18 cellular contexts compared by ENCODE assay signal in genomic region chr3:119872773-119873172, GRCh38.
DNase-seq lines count a peak whose midpoint lies in the region; ATAC-seq, FAIRE-seq and TF ChIP-seq lines count a peak whose summit lies in the region.
"Had no signal": no experiment of that assay in that cellular context is flagged by ENCODE, and none has a peak within 500 bp of the region (broad histone marks: within the 10 kb centered on the region; RNA-seq: fewer than 3 reads in every experiment).

No MANE protein-coding gene starts in this region.

- DNase-seq in HepG2 (ENCODE audit: low spot score), result no peak
- no peak for DNase-seq in right lobe of liver
- DNase-seq in GM12891 (ENCODE audit: insufficient read length, low spot score), result no peak
- DNase-seq in caudate nucleus (lab: John Stamatoyannopoulos, UW), result no peak
- DNase-seq in NCI-H146 (lab: John Stamatoyannopoulos, UW), result no peak
- DNase-seq in CD8-positive, alpha-beta memory T cell, result no peak
- no peak for DNase-seq in stimulated activated CD4-positive, alpha-beta T cell treated with anti-CD3 and anti-CD28 coated beads, Interleukin-15, amount 100 ng/mL, for 24 hours
- DNase-seq: C1 segment of cervical spinal cord; CD8-positive, alpha-beta T cell; DMS 273 treated with DMSO at 0.1 percent for 48 hours; DMS79; GF-D8; GM23248; H7; HCEC 1CT had no signal

- no peak overlapping the region for H3K4me3 Mint-ChIP-seq in CD8-positive, alpha-beta memory T cell
- H3K4me3 Mint-ChIP-seq: CD8-positive, alpha-beta T cell had no signal

- intact Hi-C loops in HepG2 (cut with micrococcal nuclease; ENCODE audit: unreplicated experiment), result no loop called here
- intact Hi-C loops in right lobe of liver (cut with DNase I), result no loop called here

- no peaks in the 10 kb centered on the region for H3K4me1 ChIP-seq in HepG2 (ENCODE audit: insufficient read depth, low read length)
- no peaks in the 10 kb centered on the region for H3K4me1 ChIP-seq in right lobe of liver
- H3K4me1 ChIP-seq in CD8-positive, alpha-beta memory T cell (ENCODE audit: insufficient read depth, low read length), result no peaks in the 10 kb centered on the region

- H3K9me3 ChIP-seq in HepG2 (ENCODE audit: low read length) (no peaks in the 10 kb centered on the region), right lobe of liver (no peaks in the 10 kb centered on the region)
- H3K9me3 ChIP-seq in CD8-positive, alpha-beta memory T cell (ENCODE audit: low read length), result no peaks in the 10 kb centered on the region

- peak overlapping the region in 1 of 8 donors; percentile 18 for H3K27ac Mint-ChIP-seq in CD8-positive, alpha-beta memory T cell
- H3K27ac Mint-ChIP-seq: CD8-positive, alpha-beta T cell had no signal

- H3K36me3 Mint-ChIP-seq in CD8-positive, alpha-beta memory T cell, result peaks cover 0 to 29% (median 12%) of the 10 kb centered on the region in 3 donors

- H3K36me3 ChIP-seq in HepG2 (replicated peaks in 1 of 2; ENCODE audit: control insufficient read depth in 1 of 2, insufficient read depth in 2 of 2, low read length in 2 of 2) (no peaks in the 10 kb centered on the region; a peak in 1 of 5 replicates), right lobe of liver (no peaks in the 10 kb centered on the region)
- no peaks in the 10 kb centered on the region for H3K36me3 ChIP-seq in CD8-positive, alpha-beta memory T cell (ENCODE audit: insufficient read depth, low read length)

- H3K9ac ChIP-seq in HepG2 (ENCODE audit: insufficient read depth, low read depth, low read length), result no peak overlapping the region
- H3K9ac ChIP-seq: GM23248 had no signal

- no peak overlapping the region for H3K4me3 ChIP-seq in HepG2 (replicated peaks in 1 of 3; ENCODE audit: insufficient read depth in 1 of 3, low read depth in 2 of 3, low read length in 3 of 3)
- H3K4me3 ChIP-seq in right lobe of liver, result no peak overlapping the region
- no peak overlapping the region for H3K4me3 ChIP-seq in CD8-positive, alpha-beta memory T cell (ENCODE audit: low read length)
- H3K4me3 ChIP-seq: GM23248 had no signal

- no peak for FAIRE-seq in HepG2 (lab: Jason Lieb, UNC)
- peak; percentile 13 for FAIRE-seq in GM12891 (lab: Jason Lieb, UNC)
- FAIRE-seq: D721Med, GM12892, H1 had no signal

- TF ChIP-seq RAD21 in HepG2 (CRISPR knock-in tag; IDR thresholded peaks at IDR 0.05), result no peak

- TF ChIP-seq EP300 in HepG2 (IDR thresholded peaks at IDR 0.05; ENCODE audit: low read depth in 2 of 2, low read length in 2 of 2), result no peak
- no peak for TF ChIP-seq EP300 in HepG2 (CRISPR knock-in tag; IDR thresholded peaks at IDR 0.05; ENCODE audit: borderline replicate concordance)

- no peak for TF ChIP-seq CTCF in HepG2 (CRISPR knock-in tag; IDR thresholded peaks at IDR 0.05)
- TF ChIP-seq CTCF in right lobe of liver (IDR thresholded peaks at IDR 0.05), result no peak

- H3K4me1 Mint-ChIP-seq in CD8-positive, alpha-beta memory T cell, result peaks cover 24 to 36% (median 31%) of the 10 kb centered on the region in 3 donors

- H3K27ac ChIP-seq in HepG2 (ENCODE audit: extremely low read length, insufficient read depth, low read length) (no peak overlapping the region), right lobe of liver (no peak overlapping the region), caudate nucleus (ENCODE audit: low read depth, low read length) (peak overlapping the region; percentile 27)
- no peak overlapping the region for H3K27ac ChIP-seq in CD8-positive, alpha-beta memory T cell (ENCODE audit: low read depth, low read length)
- H3K27ac ChIP-seq: GM23248 had no signal

- BruUV-seq in HepG2 (replicated peaks; lab: Mats Ljungman, UMichigan), result no TSS peak

- CTCF ChIA-PET in HepG2 (lab: Yijun Ruan, JAX; ENCODE audit: low intra/inter-chr PET ratio, low total read pairs), result no interaction called here
- CTCF ChIA-PET in CD8-positive, alpha-beta memory T cell (lab: Charles Lee), result no interaction called here

- no peaks in the 10 kb centered on the region for H3K79me2 ChIP-seq in HepG2 (ENCODE audit: insufficient read depth, low read length)

- no peaks in the 10 kb centered on the region for H4K20me1 ChIP-seq in HepG2 (ENCODE audit: insufficient read depth, low read length)

- no peaks in the 10 kb centered on the region for H3K27me3 Mint-ChIP-seq in CD8-positive, alpha-beta memory T cell

- TF ChIP-seq POLR2A in HepG2 (IDR thresholded peaks at IDR 0.05; ENCODE audit: insufficient read depth in 1 of 2, low read depth in 2 of 2, low read length in 2 of 2) (no peak), right lobe of liver (IDR thresholded peaks at IDR 0.05) (no peak), GM12891 (IDR thresholded peaks at IDR 0.05; ENCODE audit: low read depth, low read length) (no peak)

- WGBS in HepG2 (ENCODE audit: low lambda C conversion rate), result 95% methylated on average over 2 of the region's 2 CpGs
- 83% methylated on average over 2 of the region's 2 CpGs for WGBS in right lobe of liver (ENCODE audit: insufficient coverage, low coverage, low lambda C conversion rate, missing lambda C conversion rate)

- POLR2A ChIA-PET in HepG2 (lab: Yijun Ruan, JAX), result no interaction called here
- POLR2A ChIA-PET in CD8-positive, alpha-beta memory T cell (lab: Charles Lee), result no interaction called here

- no peak overlapping the region for H2AFZ ChIP-seq in HepG2 (ENCODE audit: low read length)
- H2AFZ ChIP-seq: GM23248 had no signal

- H3K9me3 Mint-ChIP-seq in CD8-positive, alpha-beta memory T cell, result no peaks in the 10 kb centered on the region
- H3K9me3 Mint-ChIP-seq: CD8-positive, alpha-beta T cell had no signal

- in situ Hi-C loops in HepG2 (cut with HindIII; ENCODE audit: extremely low pct_ligation_motif_present, low pct_unique_long_range_greater_than_20kb), result no loop called here

- ATAC-seq in HepG2 (no peak), right lobe of liver (no peak)
- ATAC-seq: CD8-positive, alpha-beta T cell had no signal

- no peaks in the 10 kb centered on the region for H3K27me3 ChIP-seq in HepG2 (ENCODE audit: control insufficient read depth in 1 of 2, insufficient read depth in 2 of 2, low read length in 2 of 2)
- no peaks in the 10 kb centered on the region for H3K27me3 ChIP-seq in right lobe of liver
- H3K27me3 ChIP-seq in CD8-positive, alpha-beta memory T cell (ENCODE audit: insufficient read depth, low read length, poor library complexity, severe bottlenecking), result no peaks in the 10 kb centered on the region

- no peak overlapping the region for H3K4me2 ChIP-seq in HepG2 (ENCODE audit: low read depth, low read length)

TF ChIP-seq in HepG2, 621 proteins besides CTCF, POLR2A, EP300 and RAD21 (continues in another document):
- no peak for TF ChIP-seq TRAFD1 (CRISPR knock-in tag; IDR thresholded peaks at IDR 0.05; ENCODE audit: borderline replicate concordance)
- no peak for TF ChIP-seq KAT8 (CRISPR knock-in tag; IDR thresholded peaks at IDR 0.05)
- no peak for TF ChIP-seq ZNF691 (CRISPR knock-in tag; IDR thresholded peaks at IDR 0.05; ENCODE audit: borderline replicate concordance, low read depth)

TF ChIP-seq in GM12891, 5 proteins besides CTCF, POLR2A, EP300 and RAD21:
- TF ChIP-seq POLR2AphosphoS5 (IDR thresholded peaks at IDR 0.05; ENCODE audit: low read depth, low read length) (no peak), POU2F2 (IDR thresholded peaks at IDR 0.05; ENCODE audit: low read depth, low read length) (no peak), TAF1 (IDR thresholded peaks at IDR 0.05; ENCODE audit: low read depth, low read length) (no peak), SPI1 (IDR thresholded peaks at IDR 0.05; ENCODE audit: low read depth, low read length) (no peak), PAX5 (IDR thresholded peaks at IDR 0.05; ENCODE audit: insufficient read depth, low read length, severe bottlenecking) (no peak)
